15 cellular contexts compared by ENCODE assay signal in the genomic region with DNA sequence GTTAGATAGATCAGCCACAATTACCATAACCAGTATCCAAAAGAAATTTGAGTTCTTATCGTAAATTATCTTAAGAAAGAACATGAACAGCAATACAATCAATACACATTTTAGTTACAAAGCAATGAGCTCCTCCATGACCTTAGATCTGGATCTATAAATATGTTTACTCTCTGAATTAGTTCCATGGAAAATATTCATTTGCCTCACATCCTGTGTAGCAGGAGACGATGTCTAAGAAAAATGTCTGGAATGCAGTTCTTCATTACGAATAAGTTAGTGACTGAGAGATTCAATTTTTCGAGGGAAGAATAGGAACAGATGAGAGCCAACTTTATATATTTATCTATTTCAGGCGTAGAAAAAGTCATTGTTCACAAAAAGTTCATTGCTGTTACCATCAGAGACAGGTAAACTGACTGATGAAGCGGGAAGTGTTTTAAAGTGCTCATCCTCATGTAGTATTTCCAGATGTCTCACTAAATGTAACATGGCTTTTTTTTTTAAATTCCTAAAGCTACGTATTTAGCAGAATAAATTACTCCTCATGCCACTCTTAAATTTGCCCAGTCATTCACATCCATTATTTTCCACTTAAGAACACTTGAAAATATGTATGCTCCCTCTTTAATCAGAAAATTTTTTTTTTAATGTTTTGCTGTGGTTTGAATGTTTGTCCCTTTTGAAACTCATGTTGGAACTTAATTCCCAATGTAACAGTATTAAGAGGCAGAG.
A peak's percentile ranks its signal among the peaks of the same experiment; 100 is the strongest.
DNase-seq lines count a peak whose midpoint lies in the region; ATAC-seq and TF ChIP-seq lines count a peak whose summit lies in the region.
"Had no signal": no experiment of that assay in that cellular context is flagged by ENCODE, and none has a peak within 500 bp of the region (broad histone marks: within the 10 kb centered on the region; RNA-seq: fewer than 3 reads in every experiment).

No MANE protein-coding gene starts in this region.

- H3K4me1 Mint-ChIP-seq in GM23338 = peaks cover 6% of the 10 kb centered on the region; the same call in 2 of the 3 replicates
- peaks cover 6% of the 10 kb centered on the region; the same call in 1 of the 2 replicates for H3K4me1 Mint-ChIP-seq in WTC11
- no peaks in the 10 kb centered on the region for H3K4me1 Mint-ChIP-seq in activated CD4-positive, alpha-beta memory T cell treated with anti-CD3 and anti-CD28 coated beads for 36 hours (ENCODE audit: low read depth)
- H3K4me1 Mint-ChIP-seq: activated CD4-positive, alpha-beta T cell treated with anti-CD3 and anti-CD28 coated beads for 36 hours had no signal

- H3K36me3 ChIP-seq in GM23338 (ENCODE audit: insufficient read depth) = no peaks in the 10 kb centered on the region
- H3K36me3 ChIP-seq: esophagus muscularis mucosa, transverse colon had no signal

- H3K4me3 Mint-ChIP-seq in GM23338 (no peak overlapping the region), WTC11 (no peak overlapping the region)
- no peak overlapping the region for H3K4me3 Mint-ChIP-seq in activated CD4-positive, alpha-beta memory T cell treated with anti-CD3 and anti-CD28 coated beads for 36 hours
- H3K4me3 Mint-ChIP-seq: activated CD4-positive, alpha-beta T cell treated with anti-CD3 and anti-CD28 coated beads for 36 hours; activated T-helper 1 cell treated with anti-CD3 and anti-CD28 coated beads, Interleukin-12 subunit alpha, Interleukin-12 subunit beta, Interleukin-2, Interleukin-4 antibody, amounts not matched to agents 30 ng/mL and 10 ng/mL and 1 ng/mL, durations not matched to agents 14 hours and 24 hours and 36 hours; nephron had no signal

- no peaks in the 10 kb centered on the region for H3K27me3 ChIP-seq in GM23338 (ENCODE audit: insufficient read depth)
- H3K27me3 ChIP-seq: esophagus muscularis mucosa, transverse colon had no signal

- no peaks in the 10 kb centered on the region for H3F3A ChIP-seq in GM23338 (replicated peaks; ENCODE audit: low read depth)

- no peaks in the 10 kb centered on the region for H3K4me1 ChIP-seq in GM23338 (ENCODE audit: insufficient read depth)
- H3K4me1 ChIP-seq: esophagus muscularis mucosa had no signal

- H3K79me2 ChIP-seq in GM23338 (replicated peaks; ENCODE audit: insufficient read depth) = no peaks in the 10 kb centered on the region

- H3K36me3 Mint-ChIP-seq in GM23338 (ENCODE audit: low read depth) = no peaks in the 10 kb centered on the region
- no peaks in the 10 kb centered on the region for H3K36me3 Mint-ChIP-seq in WTC11
- H3K36me3 Mint-ChIP-seq in activated CD4-positive, alpha-beta memory T cell treated with anti-CD3 and anti-CD28 coated beads for 36 hours = no peaks in the 10 kb centered on the region

- H3K27ac ChIP-seq in GM23338 (ENCODE audit: low read depth) = no peak overlapping the region
- H3K27ac ChIP-seq: esophagus muscularis mucosa, transverse colon had no signal

- no peak overlapping the region for H3K4me2 ChIP-seq in GM23338

- POLR2A ChIA-PET in WTC11 (lab: Charles Lee) = no interaction called here
- POLR2A ChIA-PET in activated CD4-positive, alpha-beta memory T cell treated with anti-CD3 and anti-CD28 coated beads for 36 hours (lab: Charles Lee) = no interaction called here

- no peak overlapping the region for H2AFZ ChIP-seq in GM23338

- no peak for DNase-seq in GM23338 (ENCODE audit: low spot score)
- DNase-seq in WTC11 (ENCODE audit: low spot score) = no peak
- peak; percentile 32 for DNase-seq in fibroblast of villous mesenchyme (ENCODE audit: low read depth)
- peak; percentile 21 for DNase-seq in skeletal muscle cell (ENCODE audit: low read depth)
- no peak for DNase-seq in DMS 273 (lab: John Stamatoyannopoulos, UW; ENCODE audit: unreplicated experiment)
- DNase-seq in activated CD4-positive, alpha-beta memory T cell treated with anti-CD3 and anti-CD28 coated beads for 36 hours = no peak
- DNase-seq in left cardiac atrium = no peak
- DNase-seq in NCI-H2171 treated with DMSO at 0.1 percent for 48 hours (lab: John Stamatoyannopoulos, UW) = no peak
- DNase-seq: activated CD4-positive, alpha-beta T cell treated with anti-CD3 and anti-CD28 coated beads for 36 hours; central memory CD4-positive, alpha-beta T cell; NCI-H1417 treated with DMSO at 0.1 percent for 48 hours; transverse colon had no signal

- no peaks in the 10 kb centered on the region for H3K9me2 ChIP-seq in GM23338 (ENCODE audit: insufficient read depth)

- peak overlapping the region; percentile 83 for H3K27ac Mint-ChIP-seq in GM23338
- H3K27ac Mint-ChIP-seq in WTC11 = 0 out of 2 replicates have a peak overlapping the region, but pooled peaks have one; percentile 9
- no peak overlapping the region for H3K27ac Mint-ChIP-seq in activated CD4-positive, alpha-beta memory T cell treated with anti-CD3 and anti-CD28 coated beads for 36 hours
- H3K27ac Mint-ChIP-seq: activated CD4-positive, alpha-beta T cell treated with anti-CD3 and anti-CD28 coated beads for 36 hours; activated T-helper 1 cell treated with anti-CD3 and anti-CD28 coated beads, Interleukin-12 subunit alpha, Interleukin-12 subunit beta, Interleukin-2, Interleukin-4 antibody, amounts not matched to agents 30 ng/mL and 10 ng/mL and 1 ng/mL, durations not matched to agents 14 hours and 24 hours and 36 hours; nephron had no signal

- no peaks in the 10 kb centered on the region for H3K27me3 Mint-ChIP-seq in GM23338 (ENCODE audit: insufficient read depth, low read depth, poor library complexity)
- no peaks in the 10 kb centered on the region for H3K27me3 Mint-ChIP-seq in WTC11 (ENCODE audit: low read depth)
- H3K27me3 Mint-ChIP-seq in activated CD4-positive, alpha-beta memory T cell treated with anti-CD3 and anti-CD28 coated beads for 36 hours = no peaks in the 10 kb centered on the region
- H3K27me3 Mint-ChIP-seq: activated CD4-positive, alpha-beta T cell treated with anti-CD3 and anti-CD28 coated beads for 36 hours had no signal

- no peak for ATAC-seq in GM23338
- ATAC-seq in WTC11 = no peak
- no peak for ATAC-seq in left cardiac atrium
- ATAC-seq: activated CD4-positive, alpha-beta T cell treated with anti-CD3 and anti-CD28 coated beads for 36 hours had no signal

- H3K9me3 Mint-ChIP-seq in GM23338 = no peaks in the 10 kb centered on the region
- H3K9me3 Mint-ChIP-seq in WTC11 = no peaks in the 10 kb centered on the region
- H3K9me3 Mint-ChIP-seq in activated CD4-positive, alpha-beta memory T cell treated with anti-CD3 and anti-CD28 coated beads for 36 hours = no peaks in the 10 kb centered on the region
- H3K9me3 Mint-ChIP-seq: activated T-helper 1 cell treated with anti-CD3 and anti-CD28 coated beads, Interleukin-12 subunit alpha, Interleukin-12 subunit beta, Interleukin-2, Interleukin-4 antibody, amounts not matched to agents 30 ng/mL and 10 ng/mL and 1 ng/mL, durations not matched to agents 14 hours and 24 hours and 36 hours; nephron had no signal

- H3K4me3 ChIP-seq in GM23338 = no peak overlapping the region
- H3K4me3 ChIP-seq in fibroblast of villous mesenchyme (ENCODE audit: low read depth, low read length) = no peak overlapping the region
- no peak overlapping the region for H3K4me3 ChIP-seq in skeletal muscle cell (ENCODE audit: low read depth, low read length)
- H3K4me3 ChIP-seq: esophagus muscularis mucosa, transverse colon had no signal

- no peak for TF ChIP-seq CTCF in GM23338 (conservative IDR thresholded peaks at IDR 0.05; ENCODE audit: low read depth in 2 of 2)
- TF ChIP-seq CTCF in WTC11 (IDR thresholded peaks at IDR 0.05) = no peak
- no peak for TF ChIP-seq CTCF in fibroblast of villous mesenchyme (IDR thresholded peaks at IDR 0.05; ENCODE audit: insufficient read depth, low read depth, low read length)

- H4K20me1 ChIP-seq in GM23338 (replicated peaks; ENCODE audit: insufficient read depth) = no peaks in the 10 kb centered on the region

- intact Hi-C loops in activated CD4-positive, alpha-beta memory T cell treated with anti-CD3 and anti-CD28 coated beads for 36 hours (cut with micrococcal nuclease) = no loop called here
- intact Hi-C loops in left cardiac atrium (cut with DNase I) = no loop called here

- CTCF ChIA-PET in WTC11 (lab: Charles Lee) = no interaction called here
- CTCF ChIA-PET in activated CD4-positive, alpha-beta memory T cell treated with anti-CD3 and anti-CD28 coated beads for 36 hours (lab: Charles Lee) = no interaction called here

TF ChIP-seq in GM23338, 12 proteins besides CTCF, POLR2A, EP300 and RAD21 (continues in another document):
- TF ChIP-seq EZH2 (IDR thresholded peaks at IDR 0.05; ENCODE audit: low read depth, unreplicated experiment) = no peak
- TF ChIP-seq JUNB (IDR thresholded peaks at IDR 0.05; ENCODE audit: unreplicated experiment) = no peak
- TF ChIP-seq CREB1 (CRISPR knock-in tag; IDR thresholded peaks at IDR 0.05; ENCODE audit: low read depth) = no peak

TF ChIP-seq in WTC11, 78 proteins besides CTCF, POLR2A, EP300 and RAD21 (continues in another document):
- TF ChIP-seq FOXJ3 (CRISPR knock-in tag; IDR thresholded peaks at IDR 0.05; ENCODE audit: borderline replicate concordance) (no peak), SMAD4 (CRISPR knock-in tag; IDR thresholded peaks at IDR 0.05) (no peak), MYBL2 (CRISPR knock-in tag; IDR thresholded peaks at IDR 0.05) (no peak), HMGA2 (CRISPR knock-in tag; IDR thresholded peaks at IDR 0.05) (no peak), IRF2 (CRISPR knock-in tag; IDR thresholded peaks at IDR 0.05; ENCODE audit: borderline replicate concordance, low read depth) (no peak), TP53 (CRISPR knock-in tag; IDR thresholded peaks at IDR 0.05) (no peak), NR2C2 (CRISPR knock-in tag; IDR thresholded peaks at IDR 0.05) (no peak), SMAD3 (CRISPR knock-in tag; IDR thresholded peaks at IDR 0.05; ENCODE audit: borderline replicate concordance) (no peak), ZNF121 (CRISPR knock-in tag; IDR thresholded peaks at IDR 0.05) (no peak)
- TF ChIP-seq, protein P1, sequence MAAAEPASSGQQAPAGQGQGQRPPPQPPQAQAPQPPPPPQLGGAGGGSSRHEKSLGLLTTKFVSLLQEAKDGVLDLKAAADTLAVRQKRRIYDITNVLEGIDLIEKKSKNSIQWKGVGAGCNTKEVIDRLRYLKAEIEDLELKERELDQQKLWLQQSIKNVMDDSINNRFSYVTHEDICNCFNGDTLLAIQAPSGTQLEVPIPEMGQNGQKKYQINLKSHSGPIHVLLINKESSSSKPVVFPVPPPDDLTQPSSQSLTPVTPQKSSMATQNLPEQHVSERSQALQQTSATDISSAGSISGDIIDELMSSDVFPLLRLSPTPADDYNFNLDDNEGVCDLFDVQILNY (CRISPR knock-in tag; IDR thresholded peaks at IDR 0.05) = no peak

Comparison
In these comparisons a context has a peak if more than half of its experiments do, and no peak if none do; other contexts are left out.
1. DNase-seq: peak in fibroblast of villous mesenchyme (single experiment) and skeletal muscle cell (single experiment); none in GM23338 (single experiment), WTC11 (single experiment), DMS 273 (single experiment), activated CD4-positive, alpha-beta memory T cell treated with anti-CD3 and anti-CD28 coated beads for 36 hours (single experiment), left cardiac atrium (single experiment) and NCI-H2171 treated with DMSO at 0.1 percent for 48 hours (single experiment).